In genomic region chr5:56064984-56065383, GRCh38 we compare ENCODE assay signal across 20 cellular contexts.
DNase-seq lines count a peak whose midpoint lies in the region; ATAC-seq lines count a peak whose summit lies in the region.
"Had no signal": no experiment of that assay in that cellular context is flagged by ENCODE, and none has a peak within 500 bp of the region (broad histone marks: within the 10 kb centered on the region; RNA-seq: fewer than 3 reads in every experiment).

No MANE protein-coding gene starts in this region.

- ATAC-seq in GM21723 (IDR thresholded peaks at IDR 0.05; ENCODE audit: unreplicated experiment) = peak; percentile 55
- ATAC-seq in stimulated activated naive B cell treated with anti-CD40 and anti-IgM and Interleukin-4, amounts not matched to agents 10 μg/mL and 1 μg/mL and 100 μg/mL, for 72 hours (replicated peaks) = peak; percentile 42 to 52
- ATAC-seq in GM18519 (IDR thresholded peaks at IDR 0.05; ENCODE audit: low FRiP score, unreplicated experiment) = no peak
- ATAC-seq in HG03108 (IDR thresholded peaks at IDR 0.05; ENCODE audit: unreplicated experiment) = no peak
- ATAC-seq: natural killer cell, Panc1 had no signal

- peak overlapping the region; percentile 10 for H3K4me3 Mint-ChIP-seq in activated naive CD4-positive, alpha-beta T cell treated with anti-CD3 and anti-CD28 coated beads for 36 hours
- no peak overlapping the region for H3K4me3 Mint-ChIP-seq in stimulated activated naive B cell treated with anti-CD40 and anti-IgM and Interleukin-4, amounts not matched to agents 10 μg/mL and 1 μg/mL and 100 μg/mL, for 72 hours
- H3K4me3 Mint-ChIP-seq: activated B cell treated with CpG ODN at 0.5 μM for 24 hours, endodermal cell, H9, natural killer cell had no signal

- peak overlapping the region; percentile 70 for H3K27ac Mint-ChIP-seq in activated naive CD4-positive, alpha-beta T cell treated with anti-CD3 and anti-CD28 coated beads for 36 hours
- no peak overlapping the region for H3K27ac Mint-ChIP-seq in stimulated activated naive B cell treated with anti-CD40 and anti-IgM and Interleukin-4, amounts not matched to agents 10 μg/mL and 1 μg/mL and 100 μg/mL, for 72 hours
- H3K27ac Mint-ChIP-seq: activated B cell treated with CpG ODN at 0.5 μM for 24 hours, endodermal cell, H9, natural killer cell had no signal

- peak; percentile 52 for DNase-seq in activated naive CD4-positive, alpha-beta T cell treated with anti-CD3 and anti-CD28 coated beads for 36 hours
- no peak for DNase-seq in activated naive CD4-positive, alpha-beta T cell treated with anti-CD3 and anti-CD28 coated beads, Interleukin-2, amount 50 U/mL, for 16 hours
- DNase-seq in M059J (ENCODE audit: low read depth) (peak; percentile 49), NCI-H2196 (lab: John Stamatoyannopoulos, UW; ENCODE audit: unreplicated experiment) (no peak)
- no peak for DNase-seq in stimulated activated naive B cell treated with anti-CD40 and anti-IgM and Interleukin-4, amounts not matched to agents 10 μg/mL and 1 μg/mL and 100 μg/mL, for 72 hours
- DNase-seq: activated B cell treated with CpG ODN at 0.5 μM for 24 hours; endodermal cell; H9; hypothalamus; Kasumi-1; kidney; natural killer cell; NCI-H146; NCI-H82; posterior cingulate gyrus; stimulated activated CD4-positive, alpha-beta T cell treated with anti-CD3 and anti-CD28 coated beads, Interleukin-2, amount 100 ng/mL, for 24 hours had no signal

- CTCF ChIA-PET in activated naive CD4-positive, alpha-beta T cell treated with anti-CD3 and anti-CD28 coated beads for 36 hours (lab: Charles Lee) = interaction anchor here (0.6 to 1.4 kb wide), 5 partner anchors 14 to 136 kb away, joined by 3 to 5 read pairs (median 3); no protein-coding TSS in a partner anchor

- no peaks in the 10 kb centered on the region for H3K27me3 Mint-ChIP-seq in activated naive CD4-positive, alpha-beta T cell treated with anti-CD3 and anti-CD28 coated beads for 36 hours (ENCODE audit: low read depth)
- peaks cover 0 to 16% of the 10 kb centered on the region in 2 donors for H3K27me3 Mint-ChIP-seq in stimulated activated naive B cell treated with anti-CD40 and anti-IgM and Interleukin-4, amounts not matched to agents 10 μg/mL and 1 μg/mL and 100 μg/mL, for 72 hours

- intact Hi-C loops in activated naive CD4-positive, alpha-beta T cell treated with anti-CD3 and anti-CD28 coated beads for 36 hours (cut with micrococcal nuclease) = loop anchor here (1.0 kb wide), 4 partner anchors 16 to 264 kb away; no protein-coding TSS in a partner anchor

- H3K9me3 Mint-ChIP-seq in activated naive CD4-positive, alpha-beta T cell treated with anti-CD3 and anti-CD28 coated beads for 36 hours = no peaks in the 10 kb centered on the region
- no peaks in the 10 kb centered on the region for H3K9me3 Mint-ChIP-seq in stimulated activated naive B cell treated with anti-CD40 and anti-IgM and Interleukin-4, amounts not matched to agents 10 μg/mL and 1 μg/mL and 100 μg/mL, for 72 hours
- H3K9me3 Mint-ChIP-seq: activated B cell treated with CpG ODN at 0.5 μM for 24 hours, H9, natural killer cell had no signal

- no peaks in the 10 kb centered on the region for H3K36me3 Mint-ChIP-seq in activated naive CD4-positive, alpha-beta T cell treated with anti-CD3 and anti-CD28 coated beads for 36 hours (ENCODE audit: low read depth)
- no peaks in the 10 kb centered on the region for H3K36me3 Mint-ChIP-seq in stimulated activated naive B cell treated with anti-CD40 and anti-IgM and Interleukin-4, amounts not matched to agents 10 μg/mL and 1 μg/mL and 100 μg/mL, for 72 hours
- H3K36me3 Mint-ChIP-seq: natural killer cell had no signal

- peaks cover 75% of the 10 kb centered on the region for H3K4me1 Mint-ChIP-seq in activated naive CD4-positive, alpha-beta T cell treated with anti-CD3 and anti-CD28 coated beads for 36 hours (ENCODE audit: low read depth)
- peaks cover 0 to 2% of the 10 kb centered on the region in 2 donors for H3K4me1 Mint-ChIP-seq in stimulated activated naive B cell treated with anti-CD40 and anti-IgM and Interleukin-4, amounts not matched to agents 10 μg/mL and 1 μg/mL and 100 μg/mL, for 72 hours
- H3K4me1 Mint-ChIP-seq: activated B cell treated with CpG ODN at 0.5 μM for 24 hours, H9 had no signal

Comparison
In these comparisons a context has a peak if more than half of its experiments do, and no peak if none do; other contexts are left out.
1. DNase-seq: peak in activated naive CD4-positive, alpha-beta T cell treated with anti-CD3 and anti-CD28 coated beads for 36 hours (single experiment) and M059J (single experiment); none in activated naive CD4-positive, alpha-beta T cell treated with anti-CD3 and anti-CD28 coated beads, Interleukin-2, amount 50 U/mL, for 16 hours (single experiment), stimulated activated naive B cell treated with anti-CD40 and anti-IgM and Interleukin-4, amounts not matched to agents 10 μg/mL and 1 μg/mL and 100 μg/mL, for 72 hours (single experiment) and NCI-H2196 (single experiment).
2. ATAC-seq: peak in GM21723 (single experiment) and stimulated activated naive B cell treated with anti-CD40 and anti-IgM and Interleukin-4, amounts not matched to agents 10 μg/mL and 1 μg/mL and 100 μg/mL, for 72 hours (2 of 2); none in GM18519 (single experiment) and HG03108 (single experiment).